22 cellular contexts compared by ENCODE assay signal in genomic region chr1:214542275-214543199, GRCh38. TPM values are rescaled to one million over a fixed set of nuclear protein-coding genes. Genes with fewer than 3 reads are reported as not detected.
A peak's percentile ranks its signal among the peaks of the same experiment; 100 is the strongest.
DNase-seq lines count a peak whose midpoint lies in the region; ATAC-seq and TF ChIP-seq lines count a peak whose summit lies in the region.
"Had no signal": no experiment of that assay in that cellular context is flagged by ENCODE, and none has a peak within 500 bp of the region (broad histone marks: within the 10 kb centered on the region; RNA-seq: fewer than 3 reads in every experiment).

No MANE protein-coding gene starts in this region.

- H2BK5ac ChIP-seq in trophoblast cell (ENCODE audit: low read depth, low read length, poor library complexity): no peak overlapping the region

- CTCF ChIA-PET in Panc1 (lab: Charles Lee): interaction anchor here (0.6 kb wide), 1 partner anchor 165 kb away, joined by 3 read pairs; no protein-coding TSS in a partner anchor

- no peak overlapping the region for H2BK120ac ChIP-seq in trophoblast cell (ENCODE audit: insufficient read depth, low read length, poor library complexity)

- H3K36me3 Mint-ChIP-seq in glutamatergic neuron (ENCODE audit: unreplicated experiment): no peaks in the 10 kb centered on the region
- H3K36me3 Mint-ChIP-seq in stimulated activated memory B cell treated with anti-CD40 and anti-IgM and Interleukin-4, amounts not matched to agents 10 μg/mL and 1 μg/mL and 100 μg/mL, for 72 hours: no peaks in the 10 kb centered on the region
- H3K36me3 Mint-ChIP-seq: CD4-positive, CD25-positive, alpha-beta regulatory T cell had no signal

- H3K27me3 Mint-ChIP-seq in glutamatergic neuron (ENCODE audit: unreplicated experiment): peaks cover 2% of the 10 kb centered on the region
- peaks cover 16% of the 10 kb centered on the region for H3K27me3 Mint-ChIP-seq in stimulated activated memory B cell treated with anti-CD40 and anti-IgM and Interleukin-4, amounts not matched to agents 10 μg/mL and 1 μg/mL and 100 μg/mL, for 72 hours

- BruUV-seq in Panc1 (replicated peaks; lab: Mats Ljungman, UMichigan): TSS peak; percentile 0

- no peak overlapping the region for H4K91ac ChIP-seq in trophoblast cell (ENCODE audit: low read depth, low read length)

- peak overlapping the region in 8 of 11 experiments; percentile 1 to 57 (median 36); a peak in 9 of 22 replicates for H3K4me2 ChIP-seq in BLaER1 treated with 17β-estradiol and CSF1 and Interleukin-3, amounts not matched to agents 10 nM and 100 nM
- H3K4me2 ChIP-seq in trophoblast cell (ENCODE audit: low read length): no peak overlapping the region

- H3K79me2 ChIP-seq in trophoblast cell (ENCODE audit: control insufficient read depth, insufficient read depth, low read length, poor library complexity): peaks cover 21% of the 10 kb centered on the region

- intact Hi-C loops in Panc1 (cut with micrococcal nuclease; ENCODE audit: unreplicated experiment): no loop called here

- no peak overlapping the region for H3K14ac ChIP-seq in trophoblast cell (ENCODE audit: low read length)

- no peaks in the 10 kb centered on the region for H3K36me3 ChIP-seq in BLaER1 treated with 17β-estradiol and CSF1 and Interleukin-3, amounts not matched to agents 10 nM and 100 nM
- H3K36me3 ChIP-seq in Panc1 (ENCODE audit: control insufficient read depth, insufficient read depth, low read length) (no peaks in the 10 kb centered on the region), trophoblast cell (ENCODE audit: control insufficient read depth in 1 of 2, insufficient read depth in 2 of 2, low read length in 2 of 2) (peaks cover 3 to 11% of the 10 kb centered on the region in 2 experiments), tibial nerve (no peaks in the 10 kb centered on the region)
- H3K36me3 ChIP-seq: cardiac muscle cell, thyroid gland had no signal

- no peak overlapping the region for H4K12ac ChIP-seq in trophoblast cell (ENCODE audit: low read depth, low read length)

- H3K4me3 Mint-ChIP-seq in glutamatergic neuron (ENCODE audit: unreplicated experiment): no peak overlapping the region
- no peak overlapping the region for H3K4me3 Mint-ChIP-seq in stimulated activated memory B cell treated with anti-CD40 and anti-IgM and Interleukin-4, amounts not matched to agents 10 μg/mL and 1 μg/mL and 100 μg/mL, for 72 hours
- H3K4me3 Mint-ChIP-seq: activated T-helper 1 cell treated with anti-CD3 and anti-CD28 coated beads, Interleukin-12 subunit alpha, Interleukin-12 subunit beta, Interleukin-2, Interleukin-4 antibody, amounts not matched to agents 30 ng/mL and 10 ng/mL and 1 ng/mL, durations not matched to agents 14 hours and 24 hours and 36 hours; CD4-positive, CD25-positive, alpha-beta regulatory T cell had no signal

- peak overlapping the region; percentile 36 for H3K27ac Mint-ChIP-seq in glutamatergic neuron (ENCODE audit: unreplicated experiment)
- no peak overlapping the region for H3K27ac Mint-ChIP-seq in stimulated activated memory B cell treated with anti-CD40 and anti-IgM and Interleukin-4, amounts not matched to agents 10 μg/mL and 1 μg/mL and 100 μg/mL, for 72 hours
- H3K27ac Mint-ChIP-seq: activated T-helper 1 cell treated with anti-CD3 and anti-CD28 coated beads, Interleukin-12 subunit alpha, Interleukin-12 subunit beta, Interleukin-2, Interleukin-4 antibody, amounts not matched to agents 30 ng/mL and 10 ng/mL and 1 ng/mL, durations not matched to agents 14 hours and 24 hours and 36 hours; CD4-positive, CD25-positive, alpha-beta regulatory T cell had no signal

- ATAC-seq in Panc1: peak; percentile 40; the same call in 1 of the 2 replicates
- ATAC-seq in HG03159 (IDR thresholded peaks at IDR 0.05; ENCODE audit: unreplicated experiment): no peak
- ATAC-seq in stimulated activated memory B cell treated with anti-CD40 and anti-IgM and Interleukin-4, amounts not matched to agents 10 μg/mL and 1 μg/mL and 100 μg/mL, for 72 hours: no peak

- whole genome bisulfite sequencing in trophoblast cell (ENCODE audit: extremely low coverage, insufficient coverage, insufficient read length): no CpG with 5 or more reads among the region's 11 CpGs
- 77 to 80% methylated on average over 11 of the region's 11 CpGs for WGBS in tibial nerve, 2 donors

- H3K4ac ChIP-seq in trophoblast cell (ENCODE audit: low read depth, low read length): peak overlapping the region; percentile 46

- no peak overlapping the region for H3K27ac ChIP-seq in BLaER1 treated with 17β-estradiol and CSF1 and Interleukin-3, amounts not matched to agents 10 nM and 100 nM
- H3K27ac ChIP-seq in Panc1 (ENCODE audit: low read length): peak overlapping the region; percentile 15; the same call in 1 of the 2 replicates
- H3K27ac ChIP-seq in trophoblast cell (ENCODE audit: low read depth, low read length): no peak overlapping the region
- peak overlapping the region in 1 of 4 donors; percentile 50 for H3K27ac ChIP-seq in tibial nerve
- H3K27ac ChIP-seq: cardiac muscle cell, HL-60, thyroid gland had no signal

- H4K20me1 ChIP-seq in BLaER1 treated with 17β-estradiol and CSF1 and Interleukin-3, amounts not matched to agents 10 nM and 100 nM: no peaks in the 10 kb centered on the region

- in situ Hi-C loops in Panc1 (cut with HindIII; ENCODE audit: low pct_unique_long_range_greater_than_20kb, low sequenced_read_pairs): no loop called here

- no peak for TF ChIP-seq POLR2A in tibial nerve (IDR thresholded peaks at IDR 0.05)

- DNase-seq in Panc1 (ENCODE audit: low read depth, low spot score) (no peak), glutamatergic neuron (no peak), trophoblast cell (no peak), tibial nerve (ENCODE audit: low spot score in 2 of 2) (no peak)
- DNase-seq in stimulated activated naive CD4-positive, alpha-beta T cell (lab: John Stamatoyannopoulos, UW): no peak
- DNase-seq: activated CD4-positive, alpha-beta T cell treated with anti-CD3 and anti-CD28 coated beads, Interleukin-2, amount 50 U/mL, for 1 hour; activated naive CD4-positive, alpha-beta T cell treated with anti-CD3 and anti-CD28 coated beads, Interleukin-2, amount 50 U/mL, for 16 hours; amygdala; CD4-positive, CD25-positive, alpha-beta regulatory T cell; DMS 273 treated with DMSO at 0.1 percent for 48 hours; HCEC 1CT; NCI-H187 treated with DMSO at 0.1 percent for 48 hours; NCI-H69; small intestine; stimulated activated CD4-positive, alpha-beta T cell treated with anti-CD3 and anti-CD28 coated beads, Interleukin-2, amount 100 ng/mL, for 24 hours; thyroid gland had no signal

- H3K79me1 ChIP-seq in trophoblast cell (ENCODE audit: low read length): no peaks in the 10 kb centered on the region

- H3K9ac ChIP-seq in BLaER1 treated with 17β-estradiol and CSF1 and Interleukin-3, amounts not matched to agents 10 nM and 100 nM: no peak overlapping the region
- no peak overlapping the region for H3K9ac ChIP-seq in trophoblast cell (ENCODE audit: low read length)

- POLR2A ChIA-PET in Panc1 (lab: Charles Lee): no interaction called here

- H4K8ac ChIP-seq in trophoblast cell (ENCODE audit: low read depth, low read length): no peak overlapping the region

- H3K4me1 ChIP-seq in BLaER1 treated with 17β-estradiol and CSF1 and Interleukin-3, amounts not matched to agents 10 nM and 100 nM: peaks cover 0 to 8% (median 0%) of the 10 kb centered on the region in 10 experiments; a peak in 8 of 20 replicates
- peaks cover 94% of the 10 kb centered on the region for H3K4me1 ChIP-seq in Panc1 (ENCODE audit: control insufficient read depth, insufficient read depth, low read length)
- peaks cover 0 to 5% of the 10 kb centered on the region in 2 experiments for H3K4me1 ChIP-seq in trophoblast cell (ENCODE audit: control insufficient read depth in 1 of 2, insufficient read depth in 2 of 2, low read length in 2 of 2)
- peaks cover 0 to 73% (median 0%) of the 10 kb centered on the region in 4 donors for H3K4me1 ChIP-seq in tibial nerve

- no peak overlapping the region for H2AFZ ChIP-seq in trophoblast cell (ENCODE audit: insufficient read depth, low read length, poor library complexity)

- no peak overlapping the region for H3K18ac ChIP-seq in trophoblast cell (ENCODE audit: low read length)

- TF ChIP-seq EP300 in tibial nerve (IDR thresholded peaks at IDR 0.05): no peak

- no peak overlapping the region for H2BK12ac ChIP-seq in trophoblast cell (ENCODE audit: low read length)

- no peak overlapping the region for H3K23ac ChIP-seq in trophoblast cell (ENCODE audit: low read length)

- no peaks in the 10 kb centered on the region for H3K27me3 ChIP-seq in BLaER1 treated with 17β-estradiol and CSF1 and Interleukin-3, amounts not matched to agents 10 nM and 100 nM
- H3K27me3 ChIP-seq in Panc1 (ENCODE audit: control insufficient read depth, insufficient read depth, low read length): no peaks in the 10 kb centered on the region
- no peaks in the 10 kb centered on the region for H3K27me3 ChIP-seq in trophoblast cell (ENCODE audit: insufficient read depth, low read length)
- no peaks in the 10 kb centered on the region for H3K27me3 ChIP-seq in tibial nerve
- H3K27me3 ChIP-seq: thyroid gland had no signal

- TF ChIP-seq CTCF in Panc1 (IDR thresholded peaks at IDR 0.05) (no peak), glutamatergic neuron (IDR thresholded peaks at IDR 0.05; ENCODE audit: partially characterized antibody, unreplicated experiment) (no peak), tibial nerve (IDR thresholded peaks at IDR 0.05) (no peak)

- H3K4me1 Mint-ChIP-seq in glutamatergic neuron (ENCODE audit: low read depth, unreplicated experiment): peaks cover 40% of the 10 kb centered on the region
- no peaks in the 10 kb centered on the region for H3K4me1 Mint-ChIP-seq in stimulated activated memory B cell treated with anti-CD40 and anti-IgM and Interleukin-4, amounts not matched to agents 10 μg/mL and 1 μg/mL and 100 μg/mL, for 72 hours
- H3K4me1 Mint-ChIP-seq: CD4-positive, CD25-positive, alpha-beta regulatory T cell had no signal

- H3K9me3 ChIP-seq in BLaER1 treated with 17β-estradiol and CSF1 and Interleukin-3, amounts not matched to agents 10 nM and 100 nM (replicated peaks in 1 of 11): no peaks in the 10 kb centered on the region
- no peaks in the 10 kb centered on the region for H3K9me3 ChIP-seq in Panc1 (ENCODE audit: control insufficient read depth, insufficient read depth, low read depth, low read length)
- no peaks in the 10 kb centered on the region for H3K9me3 ChIP-seq in trophoblast cell (ENCODE audit: insufficient read depth, low read depth, low read length)
- H3K9me3 ChIP-seq in tibial nerve: no peaks in the 10 kb centered on the region
- H3K9me3 ChIP-seq: thyroid gland had no signal

- no peak overlapping the region for H2AK5ac ChIP-seq in trophoblast cell (ENCODE audit: low read length)

- H3K9me3 Mint-ChIP-seq in glutamatergic neuron (ENCODE audit: unreplicated experiment): peaks cover 4% of the 10 kb centered on the region
- no peaks in the 10 kb centered on the region for H3K9me3 Mint-ChIP-seq in stimulated activated memory B cell treated with anti-CD40 and anti-IgM and Interleukin-4, amounts not matched to agents 10 μg/mL and 1 μg/mL and 100 μg/mL, for 72 hours
- H3K9me3 Mint-ChIP-seq: activated T-helper 1 cell treated with anti-CD3 and anti-CD28 coated beads, Interleukin-12 subunit alpha, Interleukin-12 subunit beta, Interleukin-2, Interleukin-4 antibody, amounts not matched to agents 30 ng/mL and 10 ng/mL and 1 ng/mL, durations not matched to agents 14 hours and 24 hours and 36 hours; CD4-positive, CD25-positive, alpha-beta regulatory T cell had no signal

- H3K4me3 ChIP-seq in BLaER1 treated with 17β-estradiol and CSF1 and Interleukin-3, amounts not matched to agents 10 nM and 100 nM: no peak overlapping the region
- H3K4me3 ChIP-seq in Panc1 (ENCODE audit: low read depth in 2 of 2, low read length in 2 of 2) (no peak overlapping the region), trophoblast cell (ENCODE audit: low read depth, low read length) (no peak overlapping the region), tibial nerve (no peak overlapping the region)
- H3K4me3 ChIP-seq: cardiac muscle cell, thyroid gland had no signal

RNA-seq across cellular contexts. Expression of gene PTPN14, which starts 8.9 kb away (rescaled TPM):
- total RNA-seq in Panc1 (2021; ENCODE audit: unreplicated experiment) (209 TPM), glutamatergic neuron (ENCODE audit: unreplicated experiment) (1.7 TPM), tibial nerve (10 to 100 TPM; 25.8 to 47.4 (median 38.2) TPM)
- polyA plus RNA-seq in Panc1 (2012; ENCODE audit: insufficient read length): 50.0 TPM
- 40.3 and 40.4 TPM in 2 replicates for polyA plus RNA-seq in trophoblast cell (2013)
